9 cellular contexts compared by ENCODE assay signal in the genomic region with DNA sequence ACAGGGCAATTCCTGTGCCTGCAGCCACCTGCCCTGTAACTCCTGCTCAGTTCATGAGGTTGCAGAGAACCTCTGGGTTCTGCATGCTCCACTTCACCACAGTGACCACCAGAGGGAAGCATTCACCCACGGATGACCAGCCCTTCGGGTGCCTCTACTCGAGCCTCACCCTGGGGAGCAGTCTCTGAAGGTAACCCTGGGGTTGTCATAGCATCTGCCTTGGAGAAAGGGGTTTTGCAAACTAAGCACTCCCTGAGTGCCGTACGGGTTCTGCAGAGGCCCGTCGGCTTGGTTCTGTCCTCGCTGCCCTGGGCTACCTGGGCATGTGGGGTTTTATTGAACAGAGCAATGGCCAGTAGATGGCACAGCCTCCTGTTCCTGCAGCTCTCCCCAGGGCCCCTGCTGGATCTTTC. TPM values are rescaled to one million over a fixed set of nuclear protein-coding genes. Genes with fewer than 3 reads are reported as not detected.
DNase-seq lines count a peak whose midpoint lies in the region; ATAC-seq, FAIRE-seq and TF ChIP-seq lines count a peak whose summit lies in the region.
"Had no signal": no experiment of that assay in that cellular context is flagged by ENCODE, and none has a peak within 500 bp of the region (broad histone marks: within the 10 kb centered on the region; RNA-seq: fewer than 3 reads in every experiment).

No MANE protein-coding gene starts in this region.

- H3K36me3 ChIP-seq in BE2C: no peaks in the 10 kb centered on the region
- H3K36me3 ChIP-seq: tibial artery had no signal

- DNase-seq in BE2C (peak; percentile 53), GM19239 (ENCODE audit: insufficient read length, low spot score) (peak; percentile 22), HuH-7 (ENCODE audit: low spot score) (peak; percentile 71), SHP77 treated with DMSO at 0.1 percent for 48 hours (lab: John Stamatoyannopoulos, UW) (peak; percentile 13), glomerular visceral epithelial cell (ENCODE audit: extremely low spot score) (peak; percentile 52), putamen (ENCODE audit: low spot score) (peak; percentile 24)
- peak; percentile 79 for DNase-seq in activated effector memory CD4-positive, alpha-beta T cell treated with anti-CD3 and anti-CD28 coated beads, Interleukin-2, amount 50 U/mL, for 16 hours

- peak; percentile 61 for TF ChIP-seq CTCF in BE2C (IDR thresholded peaks at IDR 0.05; ENCODE audit: low read depth, low read length)

- ATAC-seq in HG03571 (IDR thresholded peaks at IDR 0.05; ENCODE audit: unreplicated experiment): no peak

- no peaks in the 10 kb centered on the region for H3K9me3 ChIP-seq in BE2C
- H3K9me3 ChIP-seq: tibial artery had no signal

- H3K4me1 ChIP-seq in BE2C: no peaks in the 10 kb centered on the region
- H3K4me1 ChIP-seq: tibial artery had no signal

- no peaks in the 10 kb centered on the region for H3K27me3 ChIP-seq in BE2C

- no peak for FAIRE-seq in GM19239 (lab: Jason Lieb, UNC)

- H3K4me3 ChIP-seq in BE2C (ENCODE audit: low read depth, low read length): no peak overlapping the region
- H3K4me3 ChIP-seq: tibial artery had no signal

RNA-seq across cellular contexts. Expression of a gene that starts 10.2 kb away (rescaled TPM):
- polyA plus RNA-seq in BE2C (2012; ENCODE audit: insufficient read depth, insufficient read length, low read depth): not detected

Comparison
In these comparisons a context has a peak if more than half of its experiments do, and no peak if none do; other contexts are left out.
1. DNase-seq: peak in every context shown above with its lines; median percentile 79 in activated effector memory CD4-positive, alpha-beta T cell treated with anti-CD3 and anti-CD28 coated beads, Interleukin-2, amount 50 U/mL, for 16 hours; 71 in HuH-7; 53 in BE2C; 52 in glomerular visceral epithelial cell; 24 in putamen; 22 in GM19239; 13 in SHP77 treated with DMSO at 0.1 percent for 48 hours.